ENCODE assay signal across 8 cellular contexts in genomic region chr1:26900001-26900814, GRCh38. TPM values are rescaled to one million over a fixed set of nuclear protein-coding genes. Genes with fewer than 3 reads are reported as not detected.
DNase-seq lines count a peak whose midpoint lies in the region; ATAC-seq, FAIRE-seq and TF ChIP-seq lines count a peak whose summit lies in the region.

Gene GPATCH3, minus strand, starts transcription at chr1:26900467. Its CDS starts 25 bp downstream, at chr1:26900442.

- TF ChIP-seq EP300 in upper lobe of left lung (IDR thresholded peaks at IDR 0.05): peak in 1 of 4 donors; percentile 27

- DNase-seq in NCI-H187 (lab: John Stamatoyannopoulos, UW) (peak; percentile 63 to 91), ascending aorta (ENCODE audit: low spot score in 2 of 2) (peak; percentile 57 to 96), right atrium auricular region (ENCODE audit: low spot score) (peak; percentile 96), progenitor cell of endocrine pancreas (ENCODE audit: low spot score, unreplicated experiment) (peak; percentile 85), upper lobe of left lung (peak; percentile 88 to 91)
- DNase-seq in T-helper 2 cell treated with Interferon-gamma antibody and Interleukin-4, amounts not matched to agents 5 μg/mL and 100 μg/mL, for 36 hours (ENCODE audit: low spot score): peak; percentile 80

- H3K27ac ChIP-seq in ascending aorta (peak within 1 kb of the TSS; percentile 67 to 87), right atrium auricular region (peak within 1 kb of the TSS; percentile 78 to 84), upper lobe of left lung (peak within 1 kb of the TSS; percentile 85 to 93 (median 88))

- 0 to 1% methylated on average over 44 to 50 of the region's 50 CpGs for WGBS in upper lobe of left lung, 2 donors

- H3K36me3 Mint-ChIP-seq in T-helper 2 cell treated with Interferon-gamma antibody and Interleukin-4, amounts not matched to agents 5 μg/mL and 100 μg/mL, for 36 hours (ENCODE audit: low read depth): peaks cover 10% of the 10 kb centered on the region
- H3K36me3 Mint-ChIP-seq in progenitor cell of endocrine pancreas (ENCODE audit: insufficient read depth): peaks cover 8% of the 10 kb centered on the region

- peaks cover 3% of the 10 kb centered on the region for H3K27me3 Mint-ChIP-seq in T-helper 2 cell treated with Interferon-gamma antibody and Interleukin-4, amounts not matched to agents 5 μg/mL and 100 μg/mL, for 36 hours (ENCODE audit: low read depth)
- H3K27me3 Mint-ChIP-seq in progenitor cell of endocrine pancreas: no peaks in the 10 kb centered on the region

- H3K4me3 Mint-ChIP-seq in T-helper 2 cell treated with Interferon-gamma antibody and Interleukin-4, amounts not matched to agents 5 μg/mL and 100 μg/mL, for 36 hours: peak within 1 kb of the TSS; percentile 92
- peak within 1 kb of the TSS; percentile 87 for H3K4me3 Mint-ChIP-seq in progenitor cell of endocrine pancreas (ENCODE audit: low read depth)

- peak; percentile 81 for FAIRE-seq in G401.6 (lab: Jason Lieb, UNC)

- peaks cover 6 to 15% of the 10 kb centered on the region in 2 donors for H3K4me1 ChIP-seq in ascending aorta
- H3K4me1 ChIP-seq in right atrium auricular region: peaks cover 0 to 18% of the 10 kb centered on the region in 2 donors
- H3K4me1 ChIP-seq in upper lobe of left lung: peaks cover 15 to 28% (median 16%) of the 10 kb centered on the region in 4 donors

- peak within 1 kb of the TSS; percentile 66 to 95 for H3K4me3 ChIP-seq in ascending aorta
- H3K4me3 ChIP-seq in right atrium auricular region: peak within 1 kb of the TSS; percentile 86 to 87
- H3K4me3 ChIP-seq in upper lobe of left lung: peak within 1 kb of the TSS; percentile 71 to 100 (median 84)

- H3K9me3 Mint-ChIP-seq in T-helper 2 cell treated with Interferon-gamma antibody and Interleukin-4, amounts not matched to agents 5 μg/mL and 100 μg/mL, for 36 hours: no peaks in the 10 kb centered on the region
- no peaks in the 10 kb centered on the region for H3K9me3 Mint-ChIP-seq in progenitor cell of endocrine pancreas (ENCODE audit: low read depth)

- peak in 3 of 4 donors; percentile 35 to 83 (median 78) for TF ChIP-seq POLR2A in upper lobe of left lung (IDR thresholded peaks at IDR 0.05)

- H3K4me1 Mint-ChIP-seq in T-helper 2 cell treated with Interferon-gamma antibody and Interleukin-4, amounts not matched to agents 5 μg/mL and 100 μg/mL, for 36 hours (ENCODE audit: low read depth): peaks cover 17% of the 10 kb centered on the region
- peaks cover 20% of the 10 kb centered on the region for H3K4me1 Mint-ChIP-seq in progenitor cell of endocrine pancreas (ENCODE audit: low read depth)

- H3K9me3 ChIP-seq in ascending aorta: no peaks in the 10 kb centered on the region
- H3K9me3 ChIP-seq in right atrium auricular region: no peaks in the 10 kb centered on the region
- H3K9me3 ChIP-seq in upper lobe of left lung: no peaks in the 10 kb centered on the region

- intact Hi-C loops in ascending aorta (cut with DNase I): loop anchor here (1.0 kb wide), 2 partner anchors 10 to 21 kb away; partner anchors contain the start of genes GPN2 and NUDC

- TF ChIP-seq CTCF in ascending aorta (IDR thresholded peaks at IDR 0.05): no peak
- no peak for TF ChIP-seq CTCF in right atrium auricular region (IDR thresholded peaks at IDR 0.05)
- TF ChIP-seq CTCF in progenitor cell of endocrine pancreas (IDR thresholded peaks at IDR 0.05; ENCODE audit: unreplicated experiment): no peak
- peak in 2 of 6 experiments; percentile 6 to 10 for TF ChIP-seq CTCF in upper lobe of left lung (IDR thresholded peaks at IDR 0.05)

- H3K27ac Mint-ChIP-seq in T-helper 2 cell treated with Interferon-gamma antibody and Interleukin-4, amounts not matched to agents 5 μg/mL and 100 μg/mL, for 36 hours: peak within 1 kb of the TSS; percentile 99
- H3K27ac Mint-ChIP-seq in progenitor cell of endocrine pancreas: peak within 1 kb of the TSS; percentile 97

- ATAC-seq in HG02759 (IDR thresholded peaks at IDR 0.05; ENCODE audit: unreplicated experiment) (peak; percentile 71), upper lobe of left lung (ENCODE audit: low FRiP score in 2 of 2) (peak; percentile 90 to 95)

- H3K27me3 ChIP-seq in ascending aorta (no peaks in the 10 kb centered on the region), right atrium auricular region (no peaks in the 10 kb centered on the region), upper lobe of left lung (no peaks in the 10 kb centered on the region)

- H3K36me3 ChIP-seq in ascending aorta: peaks cover 17 to 22% of the 10 kb centered on the region in 2 donors
- peaks cover 23% of the 10 kb centered on the region for H3K36me3 ChIP-seq in right atrium auricular region
- peaks cover 7 to 31% (median 17%) of the 10 kb centered on the region in 4 donors for H3K36me3 ChIP-seq in upper lobe of left lung

RNA-seq across cellular contexts. Expression of gene GPATCH3, which starts in this region (rescaled TPM):
- total RNA-seq in ascending aorta (2.0 TPM), right atrium auricular region (1 to 10 TPM; 6.2 to 8.3 TPM), progenitor cell of endocrine pancreas (21.2 and 23.9 TPM in 2 replicates), upper lobe of left lung (10 to 100 TPM in 4 of 6 donors, 1 to 10 TPM in 2; 9.4 to 20.8 (median 14.9) TPM)

Comparison
In these comparisons a context has a peak if more than half of its experiments do, and no peak if none do; other contexts are left out.
1. Peak in every context shown above with its lines: DNase-seq, ATAC-seq, H3K4me3 ChIP-seq and H3K27ac ChIP-seq.